Comparison of ENCODE assay signal across 15 cellular contexts in the genomic region with DNA sequence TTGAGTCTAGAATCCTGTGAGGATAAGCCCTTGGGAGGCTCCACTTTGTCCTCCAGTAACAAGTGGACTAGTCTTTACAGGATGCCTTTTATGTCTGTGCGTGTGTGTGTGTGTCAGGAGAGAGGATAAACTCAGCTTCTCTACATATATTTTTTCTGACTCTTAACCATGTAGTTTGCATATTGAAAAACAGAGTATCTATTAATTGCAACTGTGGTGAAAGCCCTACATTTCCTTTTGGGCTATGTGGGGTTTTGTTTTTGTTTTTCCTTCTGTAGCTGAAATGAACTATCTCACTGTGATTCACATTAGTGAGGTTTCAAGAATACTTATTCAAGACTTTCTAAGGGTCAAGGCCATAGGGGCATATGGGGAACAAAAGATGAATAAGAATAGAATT. TPM values are rescaled to one million over a fixed set of nuclear protein-coding genes. Genes with fewer than 3 reads are reported as not detected.
DNase-seq lines count a peak whose midpoint lies in the region; ATAC-seq, FAIRE-seq and TF ChIP-seq lines count a peak whose summit lies in the region.
"Had no signal": no experiment of that assay in that cellular context is flagged by ENCODE, and none has a peak within 500 bp of the region (broad histone marks: within the 10 kb centered on the region; RNA-seq: fewer than 3 reads in every experiment).

No MANE protein-coding gene starts in this region.

- no peak for TF ChIP-seq CTCF in endodermal cell (conservative IDR thresholded peaks at IDR 0.05)

- no peak overlapping the region for H3K4me3 ChIP-seq in endodermal cell (ENCODE audit: low read length)

- no peaks in the 10 kb centered on the region for H3K4me1 Mint-ChIP-seq in stimulated activated naive B cell treated with anti-CD40 and anti-IgM and Interleukin-4, amounts not matched to agents 10 μg/mL and 1 μg/mL and 100 μg/mL, for 72 hours
- H3K4me1 Mint-ChIP-seq in endodermal cell = peaks cover 31% of the 10 kb centered on the region
- H3K4me1 Mint-ChIP-seq: IgD-negative memory B cell had no signal

- H3K36me3 ChIP-seq in endodermal cell (ENCODE audit: control insufficient read depth, insufficient read depth, low read length) = no peaks in the 10 kb centered on the region
- H3K36me3 ChIP-seq: brain microvascular endothelial cell had no signal

- no peak overlapping the region for H3K4me3 Mint-ChIP-seq in stimulated activated naive B cell treated with anti-CD40 and anti-IgM and Interleukin-4, amounts not matched to agents 10 μg/mL and 1 μg/mL and 100 μg/mL, for 72 hours
- H3K4me3 Mint-ChIP-seq in endodermal cell = no peak overlapping the region

- TF ChIP-seq POLR2A in GM12892 (IDR thresholded peaks at IDR 0.05; ENCODE audit: low read depth, low read length) = no peak

- no peak overlapping the region for H3K9ac ChIP-seq in endodermal cell (ENCODE audit: extremely low read depth, low read length, poor library complexity, severe bottlenecking)

- peaks cover 11% of the 10 kb centered on the region for H3K4me1 ChIP-seq in endodermal cell (ENCODE audit: control insufficient read depth, insufficient read depth, low read length)

- ATAC-seq in GM19372 (IDR thresholded peaks at IDR 0.05; ENCODE audit: low read depth, unreplicated experiment) (peak; percentile 75), HG02571 (IDR thresholded peaks at IDR 0.05; ENCODE audit: unreplicated experiment) (peak; percentile 80), HG03175 (IDR thresholded peaks at IDR 0.05; ENCODE audit: unreplicated experiment) (peak; percentile 58)
- no peak for ATAC-seq in stimulated activated naive B cell treated with anti-CD40 and anti-IgM and Interleukin-4, amounts not matched to agents 10 μg/mL and 1 μg/mL and 100 μg/mL, for 72 hours (replicated peaks)

- no peak overlapping the region for H3K27ac Mint-ChIP-seq in stimulated activated naive B cell treated with anti-CD40 and anti-IgM and Interleukin-4, amounts not matched to agents 10 μg/mL and 1 μg/mL and 100 μg/mL, for 72 hours
- H3K27ac Mint-ChIP-seq in endodermal cell = no peak overlapping the region
- H3K27ac Mint-ChIP-seq: IgD-negative memory B cell had no signal

- no peaks in the 10 kb centered on the region for H3K36me3 Mint-ChIP-seq in stimulated activated naive B cell treated with anti-CD40 and anti-IgM and Interleukin-4, amounts not matched to agents 10 μg/mL and 1 μg/mL and 100 μg/mL, for 72 hours
- H3K36me3 Mint-ChIP-seq in endodermal cell (ENCODE audit: low read depth) = peaks cover 17% of the 10 kb centered on the region
- H3K36me3 Mint-ChIP-seq: IgD-negative memory B cell had no signal

- peak; percentile 36 for FAIRE-seq in GM12892 (lab: Jason Lieb, UNC)
- FAIRE-seq: frontal cortex, islet of Langerhans had no signal

- peaks cover 3 to 5% of the 10 kb centered on the region in 2 donors for H3K9me3 Mint-ChIP-seq in stimulated activated naive B cell treated with anti-CD40 and anti-IgM and Interleukin-4, amounts not matched to agents 10 μg/mL and 1 μg/mL and 100 μg/mL, for 72 hours
- H3K9me3 Mint-ChIP-seq in endodermal cell = peaks cover 13% of the 10 kb centered on the region

- no peaks in the 10 kb centered on the region for H3K27me3 Mint-ChIP-seq in stimulated activated naive B cell treated with anti-CD40 and anti-IgM and Interleukin-4, amounts not matched to agents 10 μg/mL and 1 μg/mL and 100 μg/mL, for 72 hours
- H3K27me3 Mint-ChIP-seq in endodermal cell (ENCODE audit: insufficient read depth) = no peaks in the 10 kb centered on the region

- DNase-seq in GM12892 (ENCODE audit: insufficient read length) (no peak), AG08395 (ENCODE audit: low spot score) (no peak), endodermal cell (no peak)
- DNase-seq in stimulated activated naive B cell treated with anti-CD40 and anti-IgM and Interleukin-4, amounts not matched to agents 10 μg/mL and 1 μg/mL and 100 μg/mL, for 72 hours = no peak
- DNase-seq in stimulated activated CD4-positive, alpha-beta T cell treated with anti-CD3 and anti-CD28 coated beads, Interleukin-4, amount 100 ng/mL, for 1 hour = no peak
- DNase-seq: brain microvascular endothelial cell; effector CD8-positive, alpha-beta T cell; NCI-H1436 treated with DMSO at 0.1 percent for 48 hours; stimulated activated CD4-positive, alpha-beta T cell treated with anti-CD3 and anti-CD28 coated beads, Interleukin-1b, Interleukin-23, amount 100 ng/mL, for 48 hours had no signal

- WGBS in endodermal cell (ENCODE audit: insufficient coverage in 1 of 2, insufficient read length in 1 of 2), 2 experiments = 100% methylated on average over 1 of the region's 1 CpG; no CpG with 5 or more reads in 1 of the 2 experiments

- no peak overlapping the region for H3K27ac ChIP-seq in endodermal cell (ENCODE audit: low read depth, low read length)
- H3K27ac ChIP-seq: brain microvascular endothelial cell had no signal

- no peaks in the 10 kb centered on the region for H3K27me3 ChIP-seq in endodermal cell (ENCODE audit: control insufficient read depth, insufficient read depth, low read length, poor library complexity, severe bottlenecking)
- H3K27me3 ChIP-seq: brain microvascular endothelial cell had no signal

- peaks cover 6% of the 10 kb centered on the region for H3K9me3 ChIP-seq in endodermal cell (ENCODE audit: control insufficient read depth, low read length)

RNA-seq across cellular contexts. Expression of a gene that starts 17.7 kb away (rescaled TPM):
- 2.8 TPM for polyA plus RNA-seq in GM12892 (2012; ENCODE audit: missing spikeins)
- total RNA-seq in endodermal cell = 10 to 100 TPM; 34.0 to 39.1 TPM
- 207 TPM for polyA plus RNA-seq in endodermal cell (2013, experiment 1 of 2)
- polyA plus RNA-seq in endodermal cell (2013, experiment 2 of 2) = 174 TPM
- polyA plus RNA-seq: IgD-negative memory B cell had no signal

Comparison
In these comparisons a context has a peak if more than half of its experiments do, and no peak if none do; other contexts are left out.
1. ATAC-seq: peak in GM19372 (single experiment), HG02571 (single experiment) and HG03175 (single experiment); none in stimulated activated naive B cell treated with anti-CD40 and anti-IgM and Interleukin-4, amounts not matched to agents 10 μg/mL and 1 μg/mL and 100 μg/mL, for 72 hours (0 of 2).